ENCODE assay signal across 17 cellular contexts in the genomic region with DNA sequence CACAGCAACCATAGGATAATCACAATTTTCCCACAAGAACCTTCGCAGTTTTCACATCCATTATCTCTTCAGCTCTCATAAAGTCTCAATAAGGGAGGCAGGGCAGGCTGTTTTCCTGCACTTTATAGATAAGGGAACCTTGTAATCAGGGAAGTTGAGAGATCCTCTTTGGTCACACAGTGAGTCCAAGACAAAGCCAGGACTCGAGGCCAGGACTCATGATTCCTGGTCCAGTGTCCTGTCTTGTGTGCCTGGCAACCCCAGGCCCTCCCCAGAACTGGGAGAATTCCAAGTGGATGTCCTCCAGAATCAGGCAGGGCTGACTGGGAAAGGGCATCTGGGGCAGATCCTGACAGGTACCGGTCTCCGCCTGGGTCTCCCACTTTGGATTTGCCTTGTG. TPM values are rescaled to one million over a fixed set of nuclear protein-coding genes. Genes with fewer than 3 reads are reported as not detected.
"Had no signal": no experiment of that assay in that cellular context is flagged by ENCODE, and none has a peak within 500 bp of the region (broad histone marks: within the 10 kb centered on the region; RNA-seq: fewer than 3 reads in every experiment).

No MANE protein-coding gene starts in this region.

- H3K27ac ChIP-seq: prostate gland, stomach, thoracic aorta had no signal

- H3K27me3 Mint-ChIP-seq: activated B cell treated with CpG ODN at 0.5 μM for 24 hours; activated T-helper 17 cell treated with anti-CD3 and anti-CD28 coated beads, Interleukin-2, amount 50 U/mL, for 72 hours had no signal

- H3K27ac Mint-ChIP-seq: activated B cell treated with CpG ODN at 0.5 μM for 24 hours; activated CD4-positive, alpha-beta T cell treated with anti-CD3 and anti-CD28 coated beads, Interleukin-2, amount 10 ng/mL, durations not matched to agents 7 days and 5 days; activated naive CD4-positive, alpha-beta T cell treated with anti-CD3 and anti-CD28 coated beads, Interleukin-2, amount 10 ng/mL, durations not matched to agents 7 days and 5 days; activated T-helper 17 cell treated with anti-CD3 and anti-CD28 coated beads, Interleukin-2, amount 50 U/mL, for 72 hours; natural killer cell; T-cell had no signal

- H3K4me1 Mint-ChIP-seq: activated B cell treated with CpG ODN at 0.5 μM for 24 hours; activated CD4-positive, alpha-beta T cell treated with anti-CD3 and anti-CD28 coated beads, Interleukin-2, amount 10 ng/mL, durations not matched to agents 7 days and 5 days; activated naive CD4-positive, alpha-beta T cell treated with anti-CD3 and anti-CD28 coated beads, Interleukin-2, amount 10 ng/mL, durations not matched to agents 7 days and 5 days; activated T-helper 17 cell treated with anti-CD3 and anti-CD28 coated beads, Interleukin-2, amount 50 U/mL, for 72 hours; natural killer cell; T-cell had no signal

- H3K9me3 ChIP-seq: mucosa of descending colon, prostate gland, stomach, thoracic aorta had no signal

- ATAC-seq: activated T-helper 17 cell treated with anti-CD3 and anti-CD28 coated beads, Interleukin-2, amount 50 U/mL, for 72 hours; mucosa of descending colon; natural killer cell; T-cell had no signal

- H3K36me3 Mint-ChIP-seq: activated naive CD4-positive, alpha-beta T cell treated with anti-CD3 and anti-CD28 coated beads, Interleukin-2, amount 10 ng/mL, durations not matched to agents 7 days and 5 days; immature natural killer cell; natural killer cell; T-cell had no signal

- DNase-seq: activated B cell treated with CpG ODN at 0.5 μM for 24 hours; activated CD4-positive, alpha-beta T cell treated with anti-CD3 and anti-CD28 coated beads, Interleukin-2, amount 10 ng/mL, durations not matched to agents 7 days and 5 days; activated naive CD4-positive, alpha-beta T cell treated with anti-CD3 and anti-CD28 coated beads, Interleukin-2, amount 10 ng/mL, durations not matched to agents 7 days and 5 days; activated T-cell treated with anti-CD3 and anti-CD28 coated beads for 4 hours; central memory CD4-positive, alpha-beta T cell; immature natural killer cell; mucosa of descending colon; natural killer cell; stimulated activated CD4-positive, alpha-beta T cell treated with anti-CD3 and anti-CD28 coated beads, Interleukin-4, amount 100 ng/mL, for 1 hour; stimulated activated CD8-positive, alpha-beta memory T cell treated with anti-CD3 and anti-CD28 coated beads, Interleukin-4, amount 100 ng/mL, for 48 hours; stomach; T-cell had no signal

- H3K9me3 Mint-ChIP-seq: activated B cell treated with CpG ODN at 0.5 μM for 24 hours; activated CD4-positive, alpha-beta T cell treated with anti-CD3 and anti-CD28 coated beads, Interleukin-2, amount 10 ng/mL, durations not matched to agents 7 days and 5 days; activated naive CD4-positive, alpha-beta T cell treated with anti-CD3 and anti-CD28 coated beads, Interleukin-2, amount 10 ng/mL, durations not matched to agents 7 days and 5 days; activated T-helper 17 cell treated with anti-CD3 and anti-CD28 coated beads, Interleukin-2, amount 50 U/mL, for 72 hours; immature natural killer cell; natural killer cell; T-cell had no signal

- H3K27me3 ChIP-seq: stomach had no signal

- H3K36me3 ChIP-seq: prostate gland, stomach, thoracic aorta had no signal

- H3K4me1 ChIP-seq: prostate gland had no signal

- H3K4me3 Mint-ChIP-seq: activated B cell treated with CpG ODN at 0.5 μM for 24 hours; activated CD4-positive, alpha-beta T cell treated with anti-CD3 and anti-CD28 coated beads, Interleukin-2, amount 10 ng/mL, durations not matched to agents 7 days and 5 days; activated naive CD4-positive, alpha-beta T cell treated with anti-CD3 and anti-CD28 coated beads, Interleukin-2, amount 10 ng/mL, durations not matched to agents 7 days and 5 days; activated T-helper 17 cell treated with anti-CD3 and anti-CD28 coated beads, Interleukin-2, amount 50 U/mL, for 72 hours; immature natural killer cell; natural killer cell; T-cell had no signal

- H3K4me3 ChIP-seq: mucosa of descending colon, prostate gland, stomach, thoracic aorta had no signal

RNA-seq across cellular contexts. Expression of a gene that starts 31.4 kb away (rescaled TPM):
- total RNA-seq: activated B cell treated with CpG ODN at 0.5 μM for 24 hours; activated CD4-positive, alpha-beta T cell treated with anti-CD3 and anti-CD28 coated beads, Interleukin-2, amount 10 ng/mL, durations not matched to agents 7 days and 5 days; activated CD8-positive, alpha-beta memory T cell treated with anti-CD3 and anti-CD28 coated beads for 36 hours; activated T-helper 17 cell treated with anti-CD3 and anti-CD28 coated beads, Interleukin-2, amount 50 U/mL, for 72 hours; omental fat pad; thoracic aorta had no signal
